ENCODE assay signal across 1 cellular context in the genomic region with DNA sequence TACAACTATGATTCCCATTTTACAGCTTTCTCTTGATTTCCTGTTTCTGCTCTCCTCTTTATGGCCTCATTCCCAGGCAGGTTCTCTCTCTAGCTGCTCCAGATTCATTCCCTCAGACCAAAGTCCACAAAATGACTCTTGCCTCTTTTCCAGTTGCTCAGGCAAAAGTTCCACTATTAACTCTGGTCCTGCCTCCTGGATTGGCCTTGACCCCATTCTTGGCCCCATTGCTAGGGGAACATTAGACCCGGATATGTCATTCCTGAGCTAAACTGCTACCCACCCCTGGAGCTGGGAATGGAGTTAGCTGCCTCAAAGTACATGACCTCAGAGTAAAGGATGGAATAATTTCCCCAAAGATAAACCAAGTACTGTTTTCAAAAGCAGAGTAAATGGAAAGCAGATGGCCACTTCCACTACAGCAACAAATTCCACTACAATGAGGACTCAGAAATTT.
A peak's percentile ranks its signal among the peaks of the same experiment; 100 is the strongest.
TF ChIP-seq lines count a peak whose summit lies in the region.

No MANE protein-coding gene starts in this region.

TF ChIP-seq in HepG2, 621 proteins besides CTCF, POLR2A, EP300 and RAD21 (continued from another document):
- TF ChIP-seq, protein P1, sequence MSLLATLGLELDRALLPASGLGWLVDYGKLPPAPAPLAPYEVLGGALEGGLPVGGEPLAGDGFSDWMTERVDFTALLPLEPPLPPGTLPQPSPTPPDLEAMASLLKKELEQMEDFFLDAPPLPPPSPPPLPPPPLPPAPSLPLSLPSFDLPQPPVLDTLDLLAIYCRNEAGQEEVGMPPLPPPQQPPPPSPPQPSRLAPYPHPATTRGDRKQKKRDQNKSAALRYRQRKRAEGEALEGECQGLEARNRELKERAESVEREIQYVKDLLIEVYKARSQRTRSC (CRISPR knock-in tag; IDR thresholded peaks at IDR 0.05; ENCODE audit: low read depth), result no peak
- TF ChIP-seq NR2F6 (IDR thresholded peaks at IDR 0.05) (no peak), NR2F6 (CRISPR knock-in tag; IDR thresholded peaks at IDR 0.05) (0 out of 2 replicates have a peak, but pooled peaks have one; percentile 34), MTA3 (CRISPR knock-in tag; IDR thresholded peaks at IDR 0.05) (no peak), RXRB (CRISPR knock-in tag; IDR thresholded peaks at IDR 0.05; ENCODE audit: borderline replicate concordance) (peak; percentile 47; the same call in 1 of the 2 replicates)
- TF ChIP-seq, protein P2, sequence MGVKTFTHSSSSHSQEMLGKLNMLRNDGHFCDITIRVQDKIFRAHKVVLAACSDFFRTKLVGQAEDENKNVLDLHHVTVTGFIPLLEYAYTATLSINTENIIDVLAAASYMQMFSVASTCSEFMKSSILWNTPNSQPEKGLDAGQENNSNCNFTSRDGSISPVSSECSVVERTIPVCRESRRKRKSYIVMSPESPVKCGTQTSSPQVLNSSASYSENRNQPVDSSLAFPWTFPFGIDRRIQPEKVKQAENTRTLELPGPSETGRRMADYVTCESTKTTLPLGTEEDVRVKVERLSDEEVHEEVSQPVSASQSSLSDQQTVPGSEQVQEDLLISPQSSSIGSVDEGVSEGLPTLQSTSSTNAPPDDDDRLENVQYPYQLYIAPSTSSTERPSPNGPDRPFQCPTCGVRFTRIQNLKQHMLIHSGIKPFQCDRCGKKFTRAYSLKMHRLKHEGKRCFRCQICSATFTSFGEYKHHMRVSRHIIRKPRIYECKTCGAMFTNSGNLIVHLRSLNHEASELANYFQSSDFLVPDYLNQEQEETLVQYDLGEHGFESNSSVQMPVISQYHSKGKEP (CRISPR knock-in tag; IDR thresholded peaks at IDR 0.05), result no peak
TF ChIP-seq in HepG2: peak in this region for 7.
